8 cellular contexts compared by ENCODE assay signal in genomic region chr5:115543365-115543700, GRCh38. TPM values are rescaled to one million over a fixed set of nuclear protein-coding genes. Genes with fewer than 3 reads are reported as not detected.
DNase-seq lines count a peak whose midpoint lies in the region; ATAC-seq and TF ChIP-seq lines count a peak whose summit lies in the region.

No MANE protein-coding gene starts in this region.

- H3K27me3 ChIP-seq in GM06990 (replicated peaks; ENCODE audit: control insufficient read depth, insufficient read depth, low read length) (no peaks in the 10 kb centered on the region), esophagus muscularis mucosa (no peaks in the 10 kb centered on the region), trophoblast cell (ENCODE audit: insufficient read depth, low read length) (no peaks in the 10 kb centered on the region)

- H3K4me1 ChIP-seq in esophagus muscularis mucosa (peaks cover 17 to 39% (median 34%) of the 10 kb centered on the region in 4 donors), trophoblast cell (ENCODE audit: control insufficient read depth in 1 of 2, insufficient read depth in 2 of 2, low read length in 2 of 2) (peaks cover 4 to 6% of the 10 kb centered on the region in 2 experiments)

- H3K23ac ChIP-seq in trophoblast cell (ENCODE audit: low read length) = peak overlapping the region; percentile 13

- no peak for TF ChIP-seq POLR2A in esophagus muscularis mucosa (IDR thresholded peaks at IDR 0.05; ENCODE audit: low read depth)

- peaks cover 4% of the 10 kb centered on the region for H3K79me1 ChIP-seq in trophoblast cell (ENCODE audit: low read length)

- 8% methylated on average over 8 of the region's 8 CpGs for WGBS in esophagus muscularis mucosa
- WGBS in trophoblast cell (ENCODE audit: extremely low coverage, insufficient coverage, insufficient read length) = no CpG with 5 or more reads among the region's 8 CpGs

- H2BK12ac ChIP-seq in trophoblast cell (ENCODE audit: low read length) = no peak overlapping the region

- TF ChIP-seq CTCF in GM06990 (IDR thresholded peaks at IDR 0.05; ENCODE audit: insufficient read depth, low read length, poor library complexity, severe bottlenecking) (no peak), esophagus muscularis mucosa (IDR thresholded peaks at IDR 0.05) (no peak)

- H2BK120ac ChIP-seq in trophoblast cell (ENCODE audit: insufficient read depth, low read length, poor library complexity) = no peak overlapping the region

- DNase-seq in GM06990 (ENCODE audit: extremely low read depth, insufficient read length) (no peak), RPMI8226 (peak; percentile 35), esophagus muscularis mucosa (ENCODE audit: extremely low spot score) (no peak), trophoblast cell (no peak), anterior cingulate cortex (lab: John Stamatoyannopoulos, UW) (no peak), midbrain (lab: John Stamatoyannopoulos, UW) (no peak)
- no peak for DNase-seq in stimulated activated CD8-positive, alpha-beta memory T cell treated with anti-CD3 and anti-CD28 coated beads, Interleukin-4, amount 100 ng/mL, for 48 hours

- H3K79me2 ChIP-seq in trophoblast cell (ENCODE audit: control insufficient read depth, insufficient read depth, low read length, poor library complexity) = peaks cover 10% of the 10 kb centered on the region

- H4K8ac ChIP-seq in trophoblast cell (ENCODE audit: low read depth, low read length) = no peak overlapping the region

- intact Hi-C loops in esophagus muscularis mucosa (cut with DNase I) = loop anchor here (5.0 kb wide), 1 partner anchor 121 kb away; no protein-coding TSS in a partner anchor

- ATAC-seq in HG03196 (IDR thresholded peaks at IDR 0.05; ENCODE audit: unreplicated experiment) = no peak

- peak overlapping the region; percentile 87 for H3K4me2 ChIP-seq in trophoblast cell (ENCODE audit: low read length)

- H3K14ac ChIP-seq in trophoblast cell (ENCODE audit: low read length) = no peak overlapping the region

- H3K4ac ChIP-seq in trophoblast cell (ENCODE audit: low read depth, low read length) = peak overlapping the region; percentile 96

- no peak overlapping the region for H3K18ac ChIP-seq in trophoblast cell (ENCODE audit: low read length)

- peaks cover 2% of the 10 kb centered on the region for H3K36me3 ChIP-seq in GM06990 (ENCODE audit: control insufficient read depth, insufficient read depth, low read length)
- H3K36me3 ChIP-seq in esophagus muscularis mucosa = peaks cover 0 to 22% (median 6%) of the 10 kb centered on the region in 4 donors
- peaks cover 3 to 4% of the 10 kb centered on the region in 2 experiments for H3K36me3 ChIP-seq in trophoblast cell (ENCODE audit: control insufficient read depth in 1 of 2, insufficient read depth in 2 of 2, low read length in 2 of 2)

- H3K9me3 ChIP-seq in esophagus muscularis mucosa (peaks cover 0 to 4% (median 0%) of the 10 kb centered on the region in 4 donors), trophoblast cell (ENCODE audit: insufficient read depth, low read depth, low read length) (peaks cover 2% of the 10 kb centered on the region)

- no peak overlapping the region for H2AK5ac ChIP-seq in trophoblast cell (ENCODE audit: low read length)

- peak overlapping the region; percentile 98 to 99 (median 99) for H3K27ac ChIP-seq in esophagus muscularis mucosa (replicated peaks in 1 of 4)
- H3K27ac ChIP-seq in trophoblast cell (ENCODE audit: low read depth, low read length) = no peak overlapping the region

- no peak for TF ChIP-seq EP300 in esophagus muscularis mucosa (IDR thresholded peaks at IDR 0.05)

- no peak overlapping the region for H2AFZ ChIP-seq in trophoblast cell (ENCODE audit: insufficient read depth, low read length, poor library complexity)

- H3K9ac ChIP-seq in trophoblast cell (ENCODE audit: low read length) = peak overlapping the region; percentile 64

- H2BK5ac ChIP-seq in trophoblast cell (ENCODE audit: low read depth, low read length, poor library complexity) = no peak overlapping the region

- no peak overlapping the region for H4K91ac ChIP-seq in trophoblast cell (ENCODE audit: low read depth, low read length)

- no peak overlapping the region for H4K12ac ChIP-seq in trophoblast cell (ENCODE audit: low read depth, low read length)

- H3K4me3 ChIP-seq in GM06990 (replicated peaks; ENCODE audit: low read depth, low read length) = peak overlapping the region; percentile 95
- peak overlapping the region; percentile 88 to 98 (median 95) for H3K4me3 ChIP-seq in esophagus muscularis mucosa
- peak overlapping the region; percentile 85 for H3K4me3 ChIP-seq in trophoblast cell (ENCODE audit: low read depth, low read length)

RNA-seq across cellular contexts. Expression of gene FEM1C, which starts 1.2 kb away (rescaled TPM):
- 10 to 100 TPM; 41.3 to 71.0 (median 51.5) TPM for total RNA-seq in esophagus muscularis mucosa
- polyA plus RNA-seq in trophoblast cell (2013) = 6.8 and 7.1 TPM in 2 replicates

RNA-seq across cellular contexts. Expression of gene TICAM2, which starts 58.9 kb away (rescaled TPM):
- 1 to 10 TPM; 1.2 to 3.0 (median 1.5) TPM for total RNA-seq in esophagus muscularis mucosa
- polyA plus RNA-seq in trophoblast cell (2013) = 0.33 and 0.44 TPM in 2 replicates
